1 cellular context compared by ENCODE assay signal in genomic region chr14:96504353-96504752, GRCh38.
TF ChIP-seq lines count a peak whose summit lies in the region.

No MANE protein-coding gene starts in this region.

TF ChIP-seq in HepG2, 621 proteins besides CTCF, POLR2A, EP300 and RAD21:
- peak; percentile 12; the same call in 1 of the 2 replicates for TF ChIP-seq ZBTB33 (CRISPR knock-in tag; IDR thresholded peaks at IDR 0.05)
- TF ChIP-seq ZBTB38 (CRISPR knock-in tag; IDR thresholded peaks at IDR 0.05) = peak; percentile 69; the same call in 1 of the 2 replicates
- peak; percentile 55 for TF ChIP-seq ZNF770 (CRISPR knock-in tag; IDR thresholded peaks at IDR 0.05)
